Comparison of ENCODE assay signal across 28 cellular contexts in the genomic region with DNA sequence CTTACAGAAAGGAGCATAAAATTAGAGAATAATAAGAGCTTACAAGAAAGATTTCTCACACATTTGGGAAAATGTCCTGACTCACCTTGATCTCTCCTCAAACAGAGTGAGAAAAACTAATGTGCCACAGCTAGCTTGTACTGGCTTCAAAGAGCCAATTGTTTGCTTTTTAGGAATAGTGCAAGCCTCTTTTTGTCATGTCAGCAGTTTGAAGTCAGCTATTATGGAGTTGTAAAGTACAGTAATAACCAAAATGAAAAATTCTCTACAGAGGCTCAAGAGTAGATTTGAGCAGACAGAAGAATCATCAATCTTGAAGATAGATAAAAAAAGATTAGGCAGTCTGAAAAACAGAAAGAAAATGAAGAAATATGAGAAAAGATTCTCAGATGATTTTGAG.
"Had no signal": no experiment of that assay in that cellular context is flagged by ENCODE, and none has a peak within 500 bp of the region (broad histone marks: within the 10 kb centered on the region; RNA-seq: fewer than 3 reads in every experiment).

No MANE protein-coding gene starts in this region.

- H3K27me3 ChIP-seq: colonic mucosa, esophagus squamous epithelium, gastrocnemius medialis, heart right ventricle, left lung had no signal

- H3K4me1 ChIP-seq: colonic mucosa, esophagus squamous epithelium, gastrocnemius medialis, heart right ventricle, left lung, lower lobe of right lung had no signal

- ATAC-seq: effector memory CD8-positive, alpha-beta T cell; esophagus mucosa; gastrocnemius medialis; heart right ventricle; left cardiac atrium; left lung; left ventricle myocardium superior; lower lobe of right lung; mucosa of descending colon had no signal

- H3K27me3 Mint-ChIP-seq: dendritic cell treated with granulocyte-macrophage colony-stimulating factor and Interleukin-4, amounts not matched to agents 40 ng/mL and 50 ng/mL, for 4 days; effector memory CD8-positive, alpha-beta T cell; naive B cell had no signal

- H3K4me3 Mint-ChIP-seq: dendritic cell treated with granulocyte-macrophage colony-stimulating factor and Interleukin-4, amounts not matched to agents 40 ng/mL and 50 ng/mL, for 4 days; effector memory CD8-positive, alpha-beta T cell; endodermal cell; mesothelial cell of epicardium; naive B cell had no signal

- DNase-seq: colonic mucosa; cortex of kidney; effector CD8-positive, alpha-beta T cell; effector memory CD8-positive, alpha-beta T cell; endodermal cell; erythroblast; esophagus squamous epithelium; foreskin fibroblast; foreskin melanocyte; gastrocnemius medialis; glutamatergic neuron; head of caudate nucleus; heart right ventricle; hippocampal formation; left cardiac atrium; left lung; left ventricle myocardium superior; lower lobe of right lung; mesenchymal stem cell; mucosa of descending colon; naive B cell had no signal

- H3K27ac Mint-ChIP-seq: dendritic cell treated with granulocyte-macrophage colony-stimulating factor and Interleukin-4, amounts not matched to agents 40 ng/mL and 50 ng/mL, for 4 days; effector memory CD8-positive, alpha-beta T cell; endodermal cell; mesothelial cell of epicardium; naive B cell had no signal

- H3K4me3 ChIP-seq: colonic mucosa, esophagus squamous epithelium, gastrocnemius medialis, heart right ventricle, left lung, lower lobe of right lung, mucosa of descending colon had no signal

- H3K9me3 ChIP-seq: colonic mucosa, esophagus squamous epithelium, gastrocnemius medialis, lower lobe of right lung, mucosa of descending colon had no signal

- H3K27ac ChIP-seq: colonic mucosa, epithelial cell of prostate, esophagus squamous epithelium, gastrocnemius medialis, heart right ventricle, left lung, lower lobe of right lung had no signal

- H3K4me1 Mint-ChIP-seq: endodermal cell, mesothelial cell of epicardium, naive B cell had no signal

- FAIRE-seq: endometrium, islet of Langerhans, keratinocyte had no signal

- H3K36me3 Mint-ChIP-seq: naive B cell had no signal

- H3K36me3 ChIP-seq: colonic mucosa, esophagus squamous epithelium, gastrocnemius medialis, heart right ventricle, left lung, lower lobe of right lung had no signal
